ENCODE assay signal across 11 cellular contexts in the genomic region with DNA sequence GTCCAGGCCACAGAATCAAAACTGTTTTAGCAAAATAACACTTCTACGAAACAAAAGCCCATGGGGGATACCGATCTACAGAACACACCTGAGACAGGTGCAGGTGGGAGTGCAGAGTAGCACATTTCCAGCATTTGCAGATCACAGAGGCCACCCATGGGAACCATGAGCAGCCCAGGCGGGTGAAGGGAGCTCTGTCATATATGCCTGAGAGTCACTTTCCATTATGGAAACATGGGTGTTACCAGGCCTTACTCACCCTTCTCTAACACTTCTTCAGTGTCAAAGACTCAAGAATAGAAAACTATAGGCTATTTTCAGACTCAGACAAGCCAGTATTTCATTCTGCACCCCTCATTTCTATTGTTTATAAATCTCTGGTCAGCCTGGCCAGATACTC.
DNase-seq lines count a peak whose midpoint lies in the region; ATAC-seq and TF ChIP-seq lines count a peak whose summit lies in the region.
"Had no signal": no experiment of that assay in that cellular context is flagged by ENCODE, and none has a peak within 500 bp of the region (broad histone marks: within the 10 kb centered on the region; RNA-seq: fewer than 3 reads in every experiment).

No MANE protein-coding gene starts in this region.

- DNase-seq in activated CD4-positive, CD25-positive, alpha-beta regulatory T cell treated with anti-CD3 and anti-CD28 coated beads, Interleukin-2, amount 50 U/mL, for 72 hours: no peak
- DNase-seq in stimulated activated CD4-positive, alpha-beta T cell treated with anti-CD3 and anti-CD28 coated beads, Interleukin-1b, Interleukin-23, amount 100 ng/mL, for 48 hours: peak; percentile 26
- DNase-seq in globus pallidus (ENCODE audit: low spot score) (no peak), NCI-H748 treated with DMSO at 0.1 percent for 48 hours (lab: John Stamatoyannopoulos, UW) (no peak)
- DNase-seq: NCI-H446 treated with DMSO at 0.1 percent for 48 hours had no signal

- TF ChIP-seq CTCF in VCaP (conservative IDR thresholded peaks at IDR 0.05): no peak

- H3K27ac ChIP-seq in VCaP: peak overlapping the region; percentile 96
- H3K27ac ChIP-seq: 22Rv1, thoracic aorta had no signal

- peak; percentile 52 to 53 for ATAC-seq in activated CD4-positive, CD25-positive, alpha-beta regulatory T cell treated with anti-CD3 and anti-CD28 coated beads, Interleukin-2, amount 50 U/mL, for 24 hours
- ATAC-seq in GM21576 (IDR thresholded peaks at IDR 0.05; ENCODE audit: unreplicated experiment) (peak; percentile 10), GM21526 (IDR thresholded peaks at IDR 0.05; ENCODE audit: low FRiP score, unreplicated experiment) (no peak)
